Comparison of ENCODE assay signal across 20 cellular contexts in genomic region chr10:70482982-70483760, GRCh38. TPM values are rescaled to one million over a fixed set of nuclear protein-coding genes. Genes with fewer than 3 reads are reported as not detected.
DNase-seq lines count a peak whose midpoint lies in the region; ATAC-seq and TF ChIP-seq lines count a peak whose summit lies in the region.
"Had no signal": no experiment of that assay in that cellular context is flagged by ENCODE, and none has a peak within 500 bp of the region (broad histone marks: within the 10 kb centered on the region; RNA-seq: fewer than 3 reads in every experiment).

No MANE protein-coding gene starts in this region.

- no peak overlapping the region for H3K4me3 ChIP-seq in CD8-positive, alpha-beta T cell (ENCODE audit: low read depth, low read length)
- H3K4me3 ChIP-seq: colonic mucosa, HAP-1, SJSA1, testis had no signal

- intact Hi-C loops in CD8-positive, alpha-beta T cell (cut with DNase I, micrococcal nuclease): no loop called here
- intact Hi-C loops in posterior vena cava (cut with DNase I): no loop called here

- H3K36me3 Mint-ChIP-seq in CD8-positive, alpha-beta T cell: no peaks in the 10 kb centered on the region
- H3K36me3 Mint-ChIP-seq in stimulated activated naive B cell treated with anti-CD40 and anti-IgM and Interleukin-4, amounts not matched to agents 10 μg/mL and 1 μg/mL and 100 μg/mL, for 72 hours: peaks cover 4% of the 10 kb centered on the region in 2 donors

- no peak overlapping the region for H3K27ac ChIP-seq in CD8-positive, alpha-beta T cell (ENCODE audit: low read depth, low read length)
- H3K27ac ChIP-seq in VCaP: peak overlapping the region; percentile 60
- H3K27ac ChIP-seq: colonic mucosa, SJSA1 had no signal

- no peak for TF ChIP-seq CTCF in CD8-positive, alpha-beta T cell (IDR thresholded peaks at IDR 0.05)
- no peak for TF ChIP-seq CTCF in VCaP (conservative IDR thresholded peaks at IDR 0.05)

- peak overlapping the region; percentile 17 for H3K27ac Mint-ChIP-seq in CD8-positive, alpha-beta T cell
- H3K27ac Mint-ChIP-seq in stimulated activated naive B cell treated with anti-CD40 and anti-IgM and Interleukin-4, amounts not matched to agents 10 μg/mL and 1 μg/mL and 100 μg/mL, for 72 hours: peak overlapping the region; percentile 2

- no peak overlapping the region for H3K4me3 Mint-ChIP-seq in CD8-positive, alpha-beta T cell
- no peak overlapping the region for H3K4me3 Mint-ChIP-seq in stimulated activated naive B cell treated with anti-CD40 and anti-IgM and Interleukin-4, amounts not matched to agents 10 μg/mL and 1 μg/mL and 100 μg/mL, for 72 hours
- H3K4me3 Mint-ChIP-seq: naive B cell had no signal

- H3K4me1 ChIP-seq in CD8-positive, alpha-beta T cell (ENCODE audit: insufficient read depth, low read length): peaks cover 25% of the 10 kb centered on the region

- no peaks in the 10 kb centered on the region for H3K27me3 Mint-ChIP-seq in CD8-positive, alpha-beta T cell (ENCODE audit: low read depth)
- peaks cover 0 to 7% of the 10 kb centered on the region in 2 donors for H3K27me3 Mint-ChIP-seq in stimulated activated naive B cell treated with anti-CD40 and anti-IgM and Interleukin-4, amounts not matched to agents 10 μg/mL and 1 μg/mL and 100 μg/mL, for 72 hours

- no peaks in the 10 kb centered on the region for H3K27me3 ChIP-seq in CD8-positive, alpha-beta T cell (ENCODE audit: insufficient read depth, low read length)
- H3K27me3 ChIP-seq: colonic mucosa, testis had no signal

- no peaks in the 10 kb centered on the region for H3K36me3 ChIP-seq in CD8-positive, alpha-beta T cell (ENCODE audit: insufficient read depth, low read length)
- H3K36me3 ChIP-seq: colonic mucosa, SJSA1 had no signal

- CTCF ChIA-PET in CD8-positive, alpha-beta T cell (lab: Charles Lee): no interaction called here

- peaks cover 23% of the 10 kb centered on the region for H3K4me1 Mint-ChIP-seq in CD8-positive, alpha-beta T cell (ENCODE audit: low read depth)
- H3K4me1 Mint-ChIP-seq in stimulated activated naive B cell treated with anti-CD40 and anti-IgM and Interleukin-4, amounts not matched to agents 10 μg/mL and 1 μg/mL and 100 μg/mL, for 72 hours: peaks cover 32 to 33% of the 10 kb centered on the region in 2 donors

- no peak for DNase-seq in CD8-positive, alpha-beta T cell
- peak; percentile 51 for DNase-seq in islet precursor cell
- DNase-seq in stimulated activated naive B cell treated with anti-CD40 and anti-IgM and Interleukin-4, amounts not matched to agents 10 μg/mL and 1 μg/mL and 100 μg/mL, for 72 hours: no peak
- DNase-seq in stimulated activated naive CD4-positive, alpha-beta T cell treated with Interleukin-2 at 50 U/mL for 16 hours (lab: John Stamatoyannopoulos, UW): no peak
- DNase-seq in posterior vena cava (ENCODE audit: low spot score): no peak
- no peak for DNase-seq in iPS-NIHi7 (ENCODE audit: extremely low spot score)
- DNase-seq: activated CD4-positive, alpha-beta T cell treated with anti-CD3 and anti-CD28 coated beads, Interleukin-2, amount 50 U/mL, for 48 hours; activated T-cell treated with anti-CD3 and anti-CD28 coated beads, Interleukin-2, amount 50 U/mL, for 48 hours; colonic mucosa; kidney glomerular epithelial cell; naive B cell; NCI-H187; NCI-H510A treated with DMSO at 0.1 percent for 48 hours; testis had no signal

- POLR2A ChIA-PET in CD8-positive, alpha-beta T cell (lab: Charles Lee): interaction anchor here (1.0 kb wide), 1 partner anchor 13 kb away, joined by 3 read pairs; no protein-coding TSS in a partner anchor

- H3K9me3 ChIP-seq in CD8-positive, alpha-beta T cell (ENCODE audit: low read length): no peaks in the 10 kb centered on the region
- H3K9me3 ChIP-seq: colonic mucosa, HAP-1, SJSA1, testis had no signal

- ATAC-seq in CD8-positive, alpha-beta T cell: no peak
- no peak for ATAC-seq in stimulated activated naive B cell treated with anti-CD40 and anti-IgM and Interleukin-4, amounts not matched to agents 10 μg/mL and 1 μg/mL and 100 μg/mL, for 72 hours (replicated peaks)
- no peak for ATAC-seq in HG03025 (IDR thresholded peaks at IDR 0.05; ENCODE audit: low FRiP score, unreplicated experiment)
- ATAC-seq: HepG2 had no signal

- H3K9me3 Mint-ChIP-seq in CD8-positive, alpha-beta T cell: no peaks in the 10 kb centered on the region
- no peaks in the 10 kb centered on the region for H3K9me3 Mint-ChIP-seq in stimulated activated naive B cell treated with anti-CD40 and anti-IgM and Interleukin-4, amounts not matched to agents 10 μg/mL and 1 μg/mL and 100 μg/mL, for 72 hours
- H3K9me3 Mint-ChIP-seq: naive B cell had no signal

RNA-seq across cellular contexts. Expression of gene PALD1, which starts 4.6 kb away (rescaled TPM):
- under 1 TPM in 1 of 2 experiments, not detected in 1; 0.08 TPM for total RNA-seq in CD8-positive, alpha-beta T cell
- total RNA-seq in posterior vena cava: 1 to 10 TPM; 6.7 to 7.4 TPM
- total RNA-seq: SJSA1 had no signal

RNA-seq across cellular contexts. Expression of gene NODAL, which starts 41.7 kb away (rescaled TPM):
- not detected for total RNA-seq in CD8-positive, alpha-beta T cell
- total RNA-seq in posterior vena cava: not detected
- total RNA-seq: HepG2, pulmonary artery endothelial cell, SJSA1 had no signal

Comparison
In these comparisons a context has a peak if more than half of its experiments do, and no peak if none do; other contexts are left out.
1. RNA of gene PALD1, which starts 4.6 kb away (total RNA-seq): 6.7 to 7.4 TPM in posterior vena cava; 0.08 TPM in CD8-positive, alpha-beta T cell; every median in the first group is over 4 times any median in the second.